8 cellular contexts compared by ENCODE assay signal in the genomic region with DNA sequence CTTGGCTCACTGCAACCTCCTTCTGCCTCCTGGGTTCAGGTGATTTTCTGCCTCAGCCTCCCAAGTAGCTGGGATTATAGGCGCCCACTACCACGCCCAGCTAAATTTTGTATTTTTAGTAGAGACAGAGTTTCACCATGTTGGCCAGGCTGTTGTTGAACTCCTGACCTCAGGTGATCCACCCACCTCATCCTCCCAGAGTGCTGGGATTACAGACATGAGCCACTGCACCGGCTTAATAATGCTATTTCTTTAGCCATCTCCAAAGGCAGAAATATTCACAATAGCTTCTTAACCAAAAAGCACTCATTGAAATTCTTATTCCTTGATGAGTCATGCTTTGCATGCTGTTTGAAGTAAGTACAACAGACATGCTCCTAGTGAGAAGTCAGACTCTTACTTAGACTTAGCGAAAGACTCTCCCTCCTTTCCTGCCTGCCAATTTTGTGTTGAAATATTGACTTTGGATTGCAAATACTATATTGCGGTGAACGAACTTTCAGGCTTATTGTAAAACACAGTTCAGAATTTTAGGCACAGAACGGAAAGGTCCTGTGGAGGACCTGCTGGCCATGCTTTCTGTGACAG. TPM values are rescaled to one million over a fixed set of nuclear protein-coding genes. Genes with fewer than 3 reads are reported as not detected.
DNase-seq lines count a peak whose midpoint lies in the region; ATAC-seq and TF ChIP-seq lines count a peak whose summit lies in the region.

No MANE protein-coding gene starts in this region.

- H3K27me3 ChIP-seq in kidney epithelial cell (ENCODE audit: control insufficient read depth, insufficient read depth, low read length): no peaks in the 10 kb centered on the region

- POLR2A ChIA-PET in activated CD4-positive, alpha-beta memory T cell treated with anti-CD3 and anti-CD28 coated beads, Interleukin-2, amount 10 ng/mL, durations not matched to agents 7 days and 5 days (lab: Charles Lee): interaction anchor here (0.9 to 4.1 kb wide), 8 partner anchors 8 to 138 kb away, joined by 3 to 29 read pairs (median 7); a partner anchor contains a TSS

- H3K4me3 Mint-ChIP-seq in activated CD4-positive, alpha-beta memory T cell treated with anti-CD3 and anti-CD28 coated beads, Interleukin-2, amount 10 ng/mL, durations not matched to agents 7 days and 5 days: peak overlapping the region; percentile 99

- in situ Hi-C loops in ACHN (cut with HindIII; ENCODE audit: low pct_ligation_motif_present, low pct_unique_long_range_greater_than_20kb, low sequenced_read_pairs): no loop called here

- H3K36me3 ChIP-seq in kidney epithelial cell (ENCODE audit: control insufficient read depth, insufficient read depth, low read length): no peaks in the 10 kb centered on the region

- TF ChIP-seq CTCF in HFF-Myc (IDR thresholded peaks at IDR 0.05; ENCODE audit: low read depth, low read length, missing control alignments) (no peak), kidney epithelial cell (IDR thresholded peaks at IDR 0.05; ENCODE audit: insufficient read depth, low read length, poor library complexity, severe bottlenecking) (no peak)

- H3K27ac Mint-ChIP-seq in activated CD4-positive, alpha-beta memory T cell treated with anti-CD3 and anti-CD28 coated beads, Interleukin-2, amount 10 ng/mL, durations not matched to agents 7 days and 5 days: peak overlapping the region; percentile 69

- DNase-seq in ACHN (peak; percentile 79), HFF-Myc (ENCODE audit: extremely low read depth, low read depth) (peak; percentile 55), kidney epithelial cell (ENCODE audit: low read depth) (peak; percentile 64), mucosa of gallbladder (ENCODE audit: low spot score) (no peak), NCI-H1105 treated with DMSO at 0.1 percent for 48 hours (lab: John Stamatoyannopoulos, UW) (no peak), cerebellar nuclear complex (lab: John Stamatoyannopoulos, UW) (no peak)
- no peak for DNase-seq in activated CD4-positive, alpha-beta memory T cell treated with anti-CD3 and anti-CD28 coated beads, Interleukin-2, amount 10 ng/mL, durations not matched to agents 7 days and 5 days

- CTCF ChIA-PET in activated CD4-positive, alpha-beta memory T cell treated with anti-CD3 and anti-CD28 coated beads, Interleukin-2, amount 10 ng/mL, durations not matched to agents 7 days and 5 days (lab: Charles Lee): interaction anchor here (0.7 to 2.2 kb wide), 6 partner anchors 9 to 719 kb away, joined by 3 to 10 read pairs (median 4); a partner anchor contains a TSS

- no peak for ATAC-seq in GM21515 (IDR thresholded peaks at IDR 0.05; ENCODE audit: unreplicated experiment)

- peaks cover 72% of the 10 kb centered on the region for H3K4me1 Mint-ChIP-seq in activated CD4-positive, alpha-beta memory T cell treated with anti-CD3 and anti-CD28 coated beads, Interleukin-2, amount 10 ng/mL, durations not matched to agents 7 days and 5 days

- H3K36me3 Mint-ChIP-seq in activated CD4-positive, alpha-beta memory T cell treated with anti-CD3 and anti-CD28 coated beads, Interleukin-2, amount 10 ng/mL, durations not matched to agents 7 days and 5 days (ENCODE audit: low read depth): peaks cover 70% of the 10 kb centered on the region

- H3K27me3 Mint-ChIP-seq in activated CD4-positive, alpha-beta memory T cell treated with anti-CD3 and anti-CD28 coated beads, Interleukin-2, amount 10 ng/mL, durations not matched to agents 7 days and 5 days: no peaks in the 10 kb centered on the region

- no peaks in the 10 kb centered on the region for H3K9me3 Mint-ChIP-seq in activated CD4-positive, alpha-beta memory T cell treated with anti-CD3 and anti-CD28 coated beads, Interleukin-2, amount 10 ng/mL, durations not matched to agents 7 days and 5 days

- 0 out of 2 replicates have a peak overlapping the region, but pooled peaks have one; percentile 2 for H3K4me3 ChIP-seq in HFF-Myc (replicated peaks; ENCODE audit: low read depth, low read length)
- H3K4me3 ChIP-seq in kidney epithelial cell (ENCODE audit: low read depth, low read length): no peak overlapping the region

RNA-seq across cellular contexts. Expression of a gene that starts 4.4 kb away (rescaled TPM):
- total RNA-seq in activated CD4-positive, alpha-beta memory T cell treated with anti-CD3 and anti-CD28 coated beads, Interleukin-2, amount 10 ng/mL, durations not matched to agents 7 days and 5 days: 100 to 1,000 TPM; 580 to 592 TPM
- total RNA-seq in kidney epithelial cell (235 and 240 TPM in 2 replicates), mucosa of gallbladder (184 TPM)

Comparison
In these comparisons a context has a peak if more than half of its experiments do, and no peak if none do; other contexts are left out.
1. DNase-seq: peak in ACHN (single experiment), HFF-Myc (single experiment) and kidney epithelial cell (single experiment); none in activated CD4-positive, alpha-beta memory T cell treated with anti-CD3 and anti-CD28 coated beads, Interleukin-2, amount 10 ng/mL, durations not matched to agents 7 days and 5 days (single experiment), mucosa of gallbladder (single experiment), NCI-H1105 treated with DMSO at 0.1 percent for 48 hours (single experiment) and cerebellar nuclear complex (0 of 2).